ENCODE assay signal across 8 cellular contexts in genomic region chr10:89251417-89252224, GRCh38. TPM values are rescaled to one million over a fixed set of nuclear protein-coding genes. Genes with fewer than 3 reads are reported as not detected.
DNase-seq lines count a peak whose midpoint lies in the region; ATAC-seq and TF ChIP-seq lines count a peak whose summit lies in the region.

Gene LIPA, minus strand, starts transcription at chr10:89251775. Its CDS starts 4,127 bp downstream, at chr10:89247648.

- WGBS in heart right ventricle, 2 donors = 1% methylated on average over 53 of the region's 53 CpGs

- H3K9me3 ChIP-seq in heart right ventricle = peaks cover 0 to 13% (median 0%) of the 10 kb centered on the region in 11 donors
- H3K9me3 ChIP-seq in upper lobe of right lung = no peaks in the 10 kb centered on the region

- ATAC-seq in HG02870 (IDR thresholded peaks at IDR 0.05; ENCODE audit: unreplicated experiment) (peak; percentile 92), heart right ventricle (peak; percentile 99 to 100 (median 99)), upper lobe of right lung (peak; percentile 99)

- intact Hi-C loops in T-helper 1 cell treated with Interleukin-12 subunit alpha and Interleukin-12 subunit beta and Interleukin-4 antibody, amounts not matched to agents 30 ng/mL and 1 ng/mL, for 36 hours (cut with micrococcal nuclease) = loop anchor here (1.0 to 5.0 kb wide), 7 partner anchors 34 to 471 kb away; partner anchors contain the start of genes IFIT1, IFIT5 and KIF20B
- intact Hi-C loops in heart right ventricle (cut with DNase I) = loop anchor here in 1 of 10 donors (10.0 kb wide), 1 partner anchor 313 kb away; no protein-coding TSS in a partner anchor
- intact Hi-C loops in posterior vena cava (cut with DNase I) = no loop called here
- intact Hi-C loops in upper lobe of right lung (cut with DNase I) = no loop called here

- H3K4me1 ChIP-seq in heart right ventricle (peaks cover 0 to 37% (median 8%) of the 10 kb centered on the region in 9 donors), upper lobe of right lung (peaks cover 6% of the 10 kb centered on the region)

- H3K27me3 ChIP-seq in heart right ventricle (no peaks in the 10 kb centered on the region), upper lobe of right lung (no peaks in the 10 kb centered on the region)

- no peak for TF ChIP-seq CTCF in GM13976 (IDR thresholded peaks at IDR 0.05; ENCODE audit: borderline replicate concordance, control extremely low read depth, extremely low read depth, insufficient read depth, missing control alignments)
- TF ChIP-seq CTCF in heart right ventricle (IDR thresholded peaks at IDR 0.05) = no peak
- no peak for TF ChIP-seq CTCF in upper lobe of right lung (IDR thresholded peaks at IDR 0.05)

- H3K4me3 ChIP-seq in heart right ventricle (peak within 1 kb of the TSS; percentile 79 to 99 (median 82)), upper lobe of right lung (peak within 1 kb of the TSS; percentile 85)

- H3K27ac ChIP-seq in heart right ventricle = peak within 1 kb of the TSS; percentile 44 to 89 (median 82)
- H3K27ac ChIP-seq in upper lobe of right lung = peak within 1 kb of the TSS; percentile 68

- in situ Hi-C loops in GM13976 (cut with MboI; ENCODE audit: low sequenced_read_pairs, unreplicated experiment) = no loop called here

- H3K36me3 ChIP-seq in heart right ventricle (peaks cover 0 to 5% (median 0%) of the 10 kb centered on the region in 9 donors), upper lobe of right lung (no peaks in the 10 kb centered on the region)

- DNase-seq in GM13976 (ENCODE audit: low spot score) = peak; percentile 92
- DNase-seq in NCI-H146 treated with DMSO at 0.1 percent for 48 hours (lab: John Stamatoyannopoulos, UW; ENCODE audit: unreplicated experiment) = peak; percentile 93
- peak; percentile 97 for DNase-seq in amniotic epithelial cell (ENCODE audit: low read depth)
- DNase-seq in heart right ventricle = peak; percentile 95 to 96
- DNase-seq in posterior vena cava (ENCODE audit: low spot score) = peak; percentile 99
- DNase-seq in upper lobe of right lung = peak; percentile 98

RNA-seq across cellular contexts. Expression of gene LIPA, which starts in this region (rescaled TPM):
- 13.0 and 14.6 TPM in 2 replicates for total RNA-seq in T-helper 1 cell treated with Interleukin-12 subunit alpha and Interleukin-12 subunit beta and Interleukin-4 antibody, amounts not matched to agents 30 ng/mL and 1 ng/mL, for 36 hours
- 10 to 100 TPM; 12.4 to 58.5 (median 15.3) TPM for total RNA-seq in heart right ventricle
- polyA plus RNA-seq in heart right ventricle = 10 to 100 TPM in 1 of 2 donors, 1 to 10 TPM in 1; 7.8 to 17.6 TPM
- total RNA-seq in posterior vena cava = 10 to 100 TPM; 52.4 to 71.1 TPM
- 194 TPM for total RNA-seq in upper lobe of right lung

Comparison
In these comparisons a context has a peak if more than half of its experiments do, and no peak if none do; other contexts are left out.
1. Peak in every context shown above with its lines: DNase-seq, ATAC-seq, H3K4me3 ChIP-seq and H3K27ac ChIP-seq.